In genomic region chr4:15244354-15244753, GRCh38 we compare ENCODE assay signal across 25 cellular contexts.
A peak's percentile ranks its signal among the peaks of the same experiment; 100 is the strongest.
DNase-seq lines count a peak whose midpoint lies in the region; ATAC-seq and TF ChIP-seq lines count a peak whose summit lies in the region.
"Had no signal": no experiment of that assay in that cellular context is flagged by ENCODE, and none has a peak within 500 bp of the region (broad histone marks: within the 10 kb centered on the region; RNA-seq: fewer than 3 reads in every experiment).

No MANE protein-coding gene starts in this region.

- CTCF ChIA-PET in AG04450 (lab: Charles Lee), result interaction anchor here (3.3 kb wide), 1 partner anchor 213 kb away, joined by 22 read pairs; no protein-coding TSS in a partner anchor
- CTCF ChIA-PET in HEK293 (lab: Yijun Ruan, JAX), result no interaction called here

- H3K27ac ChIP-seq in AG04450 (ENCODE audit: low read depth, low read length) (peak overlapping the region; percentile 3), HEK293 (ENCODE audit: extremely low read depth, low read depth, low read length) (no peak overlapping the region)
- H3K27ac ChIP-seq: C4-2B, neutrophil, prostate gland, vagina, VCaP had no signal

- H3K36me3 ChIP-seq in HEK293 (ENCODE audit: control insufficient read depth in 2 of 2, insufficient read depth in 1 of 2, low read length in 2 of 2), result no peaks in the 10 kb centered on the region
- H3K36me3 ChIP-seq: HAP-1, neutrophil, prostate gland, vagina had no signal

- H3K27me3 ChIP-seq in AG04450 (ENCODE audit: control insufficient read depth, insufficient read depth, low read length), result no peaks in the 10 kb centered on the region
- H3K27me3 ChIP-seq: neutrophil, vagina had no signal

- in situ Hi-C loops in astrocyte of the spinal cord (cut with HindIII; ENCODE audit: low sequenced_read_pairs), result no loop called here

- no peak for DNase-seq in AG04450 (ENCODE audit: low read depth, low spot score)
- peak; percentile 68 for DNase-seq in astrocyte of the spinal cord (ENCODE audit: low read depth, low spot score)
- peak; percentile 48 for DNase-seq in fibroblast of villous mesenchyme (ENCODE audit: low read depth)
- no peak for DNase-seq in stimulated activated CD4-positive, alpha-beta T cell treated with anti-CD3 and anti-CD28 coated beads, Interleukin-4, amount 100 ng/mL, for 24 hours
- no peak for DNase-seq in stimulated activated CD8-positive, alpha-beta memory T cell treated with anti-CD3 and anti-CD28 coated beads, Interleukin-4, amount 100 ng/mL, for 48 hours
- no peak for DNase-seq in CD1c-positive myeloid dendritic cell (ENCODE audit: extremely low spot score)
- DNase-seq: ACHN; activated CD4-positive, alpha-beta T cell treated with anti-CD3 and anti-CD28 coated beads, Interleukin-2, amount 50 U/mL, for 1 hour; activated naive CD8-positive, alpha-beta T cell treated with anti-CD3 and anti-CD28 coated beads, Interleukin-2, amount 10 ng/mL, durations not matched to agents 7 days and 5 days; cortex of kidney; foreskin melanocyte; GDM1; NCI-H1105 treated with DMSO at 0.1 percent for 48 hours; NCI-H524 treated with DMSO at 0.1 percent for 48 hours; T-helper 2 cell had no signal

- POLR2A ChIA-PET in AG04450 (lab: Yijun Ruan, JAX), result no interaction called here
- POLR2A ChIA-PET in HEK293 (lab: Yijun Ruan, JAX), result no interaction called here

- H3K9me3 ChIP-seq in AG04450 (ENCODE audit: control insufficient read depth, insufficient read depth, low read length) (peaks cover 4% of the 10 kb centered on the region), HEK293 (ENCODE audit: control insufficient read depth, insufficient read depth, low read depth, low read length) (no peaks in the 10 kb centered on the region)
- H3K9me3 ChIP-seq: HAP-1, neutrophil, prostate gland, SK-N-SH, vagina had no signal

- TF ChIP-seq CTCF in AG04450 (IDR thresholded peaks at IDR 0.05; ENCODE audit: low read depth, low read length), result no peak
- no peak for TF ChIP-seq CTCF in HEK293 (tag by site-specific recombination; IDR thresholded peaks at IDR 0.05)
- TF ChIP-seq CTCF in astrocyte of the spinal cord (IDR thresholded peaks at IDR 0.05; ENCODE audit: low read depth, low read length), result no peak
- TF ChIP-seq CTCF in fibroblast of villous mesenchyme (IDR thresholded peaks at IDR 0.05; ENCODE audit: insufficient read depth, low read depth, low read length), result no peak

- H3K4me1 ChIP-seq in HEK293 (ENCODE audit: control insufficient read depth, insufficient read depth, low read length), result no peaks in the 10 kb centered on the region
- H3K4me1 ChIP-seq: HAP-1, prostate gland had no signal

- ATAC-seq in GM19397 (IDR thresholded peaks at IDR 0.05; ENCODE audit: unreplicated experiment), result no peak
- ATAC-seq: stimulated activated effector memory CD8-positive, alpha-beta T cell treated with anti-CD3 and anti-CD28 coated beads, Interleukin-12 subunit alpha, Interleukin-12 subunit beta, amount 100 ng/mL, for 72 hours had no signal

- H3K4me3 ChIP-seq in AG04450 (ENCODE audit: low read depth, low read length), result no peak overlapping the region
- no peak overlapping the region for H3K4me3 ChIP-seq in HEK293 (ENCODE audit: low read depth, low read length)
- H3K4me3 ChIP-seq in astrocyte of the spinal cord (ENCODE audit: low read depth, low read length), result no peak overlapping the region
- no peak overlapping the region for H3K4me3 ChIP-seq in fibroblast of villous mesenchyme (ENCODE audit: low read depth, low read length)
- H3K4me3 ChIP-seq: HAP-1, prostate gland, vagina had no signal

TF ChIP-seq in HEK293, 187 proteins besides CTCF, POLR2A, EP300 and RAD21:
- TF ChIP-seq GLIS1 (tag by site-specific recombination; IDR thresholded peaks at IDR 0.05) (peak; percentile 90), KLF1 (tag by site-specific recombination; IDR thresholded peaks at IDR 0.05) (no peak)

Comparison
In these comparisons a context has a peak if more than half of its experiments do, and no peak if none do; other contexts are left out.
1. DNase-seq: peak in astrocyte of the spinal cord (single experiment) and fibroblast of villous mesenchyme (single experiment); none in AG04450 (single experiment), stimulated activated CD4-positive, alpha-beta T cell treated with anti-CD3 and anti-CD28 coated beads, Interleukin-4, amount 100 ng/mL, for 24 hours (single experiment), stimulated activated CD8-positive, alpha-beta memory T cell treated with anti-CD3 and anti-CD28 coated beads, Interleukin-4, amount 100 ng/mL, for 48 hours (single experiment) and CD1c-positive myeloid dendritic cell (single experiment).